ENCODE assay signal across 10 cellular contexts in genomic region chr2:9627310-9627709, GRCh38. TPM values are rescaled to one million over a fixed set of nuclear protein-coding genes. Genes with fewer than 3 reads are reported as not detected.
A peak's percentile ranks its signal among the peaks of the same experiment; 100 is the strongest.
DNase-seq lines count a peak whose midpoint lies in the region; ATAC-seq and TF ChIP-seq lines count a peak whose summit lies in the region.
"Had no signal": no experiment of that assay in that cellular context is flagged by ENCODE, and none has a peak within 500 bp of the region (broad histone marks: within the 10 kb centered on the region; RNA-seq: fewer than 3 reads in every experiment).

No MANE protein-coding gene starts in this region.

- H3K27me3 Mint-ChIP-seq in activated CD4-positive, alpha-beta T cell treated with anti-CD3 and anti-CD28 coated beads, Interleukin-2, amount 10 ng/mL, durations not matched to agents 24 days and 14 days, result peaks cover 6% of the 10 kb centered on the region
- H3K27me3 Mint-ChIP-seq in T-helper 1 cell treated with Interleukin-12 subunit alpha and Interleukin-12 subunit beta and Interleukin-4 antibody, amounts not matched to agents 30 μg/mL and 1 μg/mL, for 36 hours (ENCODE audit: low read depth), result peaks cover 11% of the 10 kb centered on the region
- H3K27me3 Mint-ChIP-seq in endothelial cell (ENCODE audit: unreplicated experiment), result peaks cover 11% of the 10 kb centered on the region

- H3K4me1 Mint-ChIP-seq in activated CD4-positive, alpha-beta T cell treated with anti-CD3 and anti-CD28 coated beads, Interleukin-2, amount 10 ng/mL, durations not matched to agents 24 days and 14 days, result peaks cover 58% of the 10 kb centered on the region
- H3K4me1 Mint-ChIP-seq in T-helper 1 cell treated with Interleukin-12 subunit alpha and Interleukin-12 subunit beta and Interleukin-4 antibody, amounts not matched to agents 30 μg/mL and 1 μg/mL, for 36 hours (ENCODE audit: low read depth), result peaks cover 47% of the 10 kb centered on the region
- H3K4me1 Mint-ChIP-seq in endothelial cell (ENCODE audit: unreplicated experiment), result peaks cover 42% of the 10 kb centered on the region

- ATAC-seq in HG03460 (IDR thresholded peaks at IDR 0.05; ENCODE audit: unreplicated experiment), result no peak
- ATAC-seq: body of pancreas had no signal

- H3K36me3 Mint-ChIP-seq in activated CD4-positive, alpha-beta T cell treated with anti-CD3 and anti-CD28 coated beads, Interleukin-2, amount 10 ng/mL, durations not matched to agents 24 days and 14 days (ENCODE audit: low read depth), result peaks cover 62% of the 10 kb centered on the region
- H3K36me3 Mint-ChIP-seq in T-helper 1 cell treated with Interleukin-12 subunit alpha and Interleukin-12 subunit beta and Interleukin-4 antibody, amounts not matched to agents 30 μg/mL and 1 μg/mL, for 36 hours (ENCODE audit: low read depth), result peaks cover 53% of the 10 kb centered on the region
- H3K36me3 Mint-ChIP-seq in endothelial cell (ENCODE audit: low read depth, unreplicated experiment), result peaks cover 35% of the 10 kb centered on the region

- H3K27ac Mint-ChIP-seq in activated CD4-positive, alpha-beta T cell treated with anti-CD3 and anti-CD28 coated beads, Interleukin-2, amount 10 ng/mL, durations not matched to agents 24 days and 14 days, result peak overlapping the region; percentile 39
- peak overlapping the region; percentile 10 for H3K27ac Mint-ChIP-seq in T-helper 1 cell treated with Interleukin-12 subunit alpha and Interleukin-12 subunit beta and Interleukin-4 antibody, amounts not matched to agents 30 μg/mL and 1 μg/mL, for 36 hours
- peak overlapping the region; percentile 73 for H3K27ac Mint-ChIP-seq in endothelial cell (ENCODE audit: unreplicated experiment)

- peak overlapping the region; percentile 96 for H3K4me3 Mint-ChIP-seq in activated CD4-positive, alpha-beta T cell treated with anti-CD3 and anti-CD28 coated beads, Interleukin-2, amount 10 ng/mL, durations not matched to agents 24 days and 14 days
- H3K4me3 Mint-ChIP-seq in T-helper 1 cell treated with Interleukin-12 subunit alpha and Interleukin-12 subunit beta and Interleukin-4 antibody, amounts not matched to agents 30 μg/mL and 1 μg/mL, for 36 hours, result peak overlapping the region; percentile 21
- H3K4me3 Mint-ChIP-seq in endothelial cell (ENCODE audit: unreplicated experiment), result peak overlapping the region; percentile 72

- intact Hi-C loops in activated CD4-positive, alpha-beta T cell treated with anti-CD3 and anti-CD28 coated beads, Interleukin-2, amount 10 ng/mL, durations not matched to agents 24 days and 14 days (cut with micrococcal nuclease), result no loop called here

- no peak for TF ChIP-seq CTCF in endothelial cell (IDR thresholded peaks at IDR 0.05; ENCODE audit: unreplicated experiment)

- peak; percentile 65 for DNase-seq in activated CD4-positive, alpha-beta T cell treated with anti-CD3 and anti-CD28 coated beads, Interleukin-2, amount 10 ng/mL, durations not matched to agents 24 days and 14 days
- no peak for DNase-seq in activated CD4-positive, alpha-beta T cell treated with anti-CD3 and anti-CD28 coated beads, Interleukin-2, amount 50 U/mL, for 4 hours
- DNase-seq in endothelial cell (ENCODE audit: low spot score) (no peak), ecto neural progenitor cell (ENCODE audit: low spot score) (no peak), cerebellar nuclear complex (lab: John Stamatoyannopoulos, UW) (no peak)
- DNase-seq in stimulated activated CD4-positive, alpha-beta T cell treated with anti-CD3 and anti-CD28 coated beads, Interleukin-4, amount 100 ng/mL, for 24 hours, result peak; percentile 48
- DNase-seq: body of pancreas, SW 1271 had no signal

- H3K9me3 Mint-ChIP-seq in activated CD4-positive, alpha-beta T cell treated with anti-CD3 and anti-CD28 coated beads, Interleukin-2, amount 10 ng/mL, durations not matched to agents 24 days and 14 days, result no peaks in the 10 kb centered on the region
- no peaks in the 10 kb centered on the region for H3K9me3 Mint-ChIP-seq in T-helper 1 cell treated with Interleukin-12 subunit alpha and Interleukin-12 subunit beta and Interleukin-4 antibody, amounts not matched to agents 30 μg/mL and 1 μg/mL, for 36 hours
- H3K9me3 Mint-ChIP-seq in endothelial cell (ENCODE audit: unreplicated experiment), result no peaks in the 10 kb centered on the region

RNA-seq across cellular contexts. Expression of gene YWHAQ, which starts 3.5 kb away (rescaled TPM):
- total RNA-seq in activated CD4-positive, alpha-beta T cell treated with anti-CD3 and anti-CD28 coated beads, Interleukin-2, amount 10 ng/mL, durations not matched to agents 24 days and 14 days, result 321 and 335 TPM in 2 replicates
- 268 TPM for total RNA-seq in endothelial cell (ENCODE audit: unreplicated experiment)

Comparison
In these comparisons a context has a peak if more than half of its experiments do, and no peak if none do; other contexts are left out.
1. DNase-seq: peak in activated CD4-positive, alpha-beta T cell treated with anti-CD3 and anti-CD28 coated beads, Interleukin-2, amount 10 ng/mL, durations not matched to agents 24 days and 14 days (single experiment) and stimulated activated CD4-positive, alpha-beta T cell treated with anti-CD3 and anti-CD28 coated beads, Interleukin-4, amount 100 ng/mL, for 24 hours (single experiment); none in activated CD4-positive, alpha-beta T cell treated with anti-CD3 and anti-CD28 coated beads, Interleukin-2, amount 50 U/mL, for 4 hours (0 of 2), endothelial cell (single experiment), ecto neural progenitor cell (single experiment) and cerebellar nuclear complex (0 of 2).
2. H3K27ac Mint-ChIP-seq: peak in every context shown above with its lines; median percentile 73 in endothelial cell; 39 in activated CD4-positive, alpha-beta T cell treated with anti-CD3 and anti-CD28 coated beads, Interleukin-2, amount 10 ng/mL, durations not matched to agents 24 days and 14 days; 10 in T-helper 1 cell treated with Interleukin-12 subunit alpha and Interleukin-12 subunit beta and Interleukin-4 antibody, amounts not matched to agents 30 μg/mL and 1 μg/mL, for 36 hours.
3. H3K4me3 Mint-ChIP-seq: peak in every context shown above with its lines; median percentile 96 in activated CD4-positive, alpha-beta T cell treated with anti-CD3 and anti-CD28 coated beads, Interleukin-2, amount 10 ng/mL, durations not matched to agents 24 days and 14 days; 72 in endothelial cell; 21 in T-helper 1 cell treated with Interleukin-12 subunit alpha and Interleukin-12 subunit beta and Interleukin-4 antibody, amounts not matched to agents 30 μg/mL and 1 μg/mL, for 36 hours.